In the genomic region with DNA sequence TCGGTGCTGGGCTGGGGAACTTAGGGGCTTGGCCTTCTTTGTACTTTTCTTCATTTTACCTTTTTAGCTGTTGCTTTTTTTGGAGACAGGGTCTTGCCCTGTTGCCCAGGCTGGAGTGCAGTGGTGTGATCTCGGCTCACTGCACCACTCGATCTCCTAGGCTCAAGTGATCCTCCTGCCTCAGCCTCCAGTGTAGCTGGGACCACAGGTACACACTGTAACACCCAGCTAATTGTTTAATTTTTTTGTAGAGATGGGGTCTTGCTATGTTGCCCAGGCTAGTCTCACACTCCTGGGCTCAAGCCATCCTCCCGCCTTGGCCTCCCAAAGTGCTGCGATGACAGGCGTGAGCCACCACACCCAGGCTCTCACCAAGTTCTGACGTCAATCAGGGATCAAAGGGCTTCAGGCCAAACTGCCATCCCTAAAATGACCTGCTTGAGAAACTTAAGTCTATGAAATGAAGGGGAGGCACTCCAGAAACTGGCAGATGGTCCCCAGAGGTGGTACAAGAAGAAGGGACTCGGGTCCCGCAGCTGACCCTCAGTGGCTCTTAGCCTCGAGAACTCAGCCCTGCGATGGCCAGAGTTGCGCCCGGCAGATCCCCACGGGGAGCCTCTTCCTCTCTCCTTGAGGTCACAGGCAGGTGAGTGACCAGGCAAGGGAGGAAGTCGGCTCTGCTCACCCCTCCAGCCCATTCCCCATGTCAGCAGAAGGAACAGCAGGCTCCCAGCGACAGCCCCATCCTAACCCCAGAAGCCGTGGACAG, we compare ENCODE assay signal across 19 cellular contexts.
"Had no signal": no experiment of that assay in that cellular context is flagged by ENCODE, and none has a peak within 500 bp of the region (broad histone marks: within the 10 kb centered on the region; RNA-seq: fewer than 3 reads in every experiment).

No MANE protein-coding gene starts in this region.

- H3K27me3 ChIP-seq: colonic mucosa, hepatocyte, ovary, right atrium auricular region, testis, tibial nerve, upper lobe of right lung had no signal

- H3K4me1 ChIP-seq: colonic mucosa, foreskin keratinocyte had no signal

- H3K27ac ChIP-seq: colonic mucosa, foreskin keratinocyte, hepatocyte, ovary, right atrium auricular region, testis, tibial nerve, upper lobe of right lung had no signal

- H3K4me3 ChIP-seq: colonic mucosa, hepatocyte, ovary, right atrium auricular region, testis, tibial nerve, upper lobe of right lung had no signal

- H3K27ac Mint-ChIP-seq: endodermal cell; naive thymus-derived CD8-positive, alpha-beta T cell had no signal

- DNase-seq: cerebellar nuclear complex; colonic mucosa; effector CD4-positive, alpha-beta T cell; endodermal cell; erythroblast; foreskin keratinocyte; head of caudate nucleus; ovary; small intestine; stimulated activated CD4-positive, alpha-beta T cell treated with anti-CD3 and anti-CD28 coated beads, Interleukin-12 subunit alpha, Interleukin-12 subunit beta, amount 100 ng/mL, for 4 hours; stimulated activated CD4-positive, alpha-beta T cell treated with anti-CD3 and anti-CD28 coated beads, Interleukin-2, amount 100 ng/mL, for 48 hours; stimulated activated naive CD8-positive, alpha-beta T cell treated with anti-CD3 and anti-CD28 coated beads, Interleukin-15, amount 100 ng/mL, for 72 hours; testis; upper lobe of right lung had no signal

- ATAC-seq: foreskin keratinocyte; naive thymus-derived CD8-positive, alpha-beta T cell; stimulated activated naive CD8-positive, alpha-beta T cell treated with anti-CD3 and anti-CD28 coated beads, Interleukin-15, amount 100 ng/mL, for 72 hours; upper lobe of right lung had no signal

- H3K4me3 Mint-ChIP-seq: endodermal cell; naive thymus-derived CD8-positive, alpha-beta T cell; stimulated activated naive CD8-positive, alpha-beta T cell treated with anti-CD3 and anti-CD28 coated beads, Interleukin-15, amount 100 ng/mL, for 72 hours had no signal

- H3K36me3 Mint-ChIP-seq: naive thymus-derived CD8-positive, alpha-beta T cell had no signal

- H3K4me2 ChIP-seq: hepatocyte had no signal

- H3K36me3 ChIP-seq: colonic mucosa, ovary, right atrium auricular region, tibial nerve, upper lobe of right lung had no signal

- FAIRE-seq: endothelial cell of umbilical vein, small intestine had no signal

- H3K27me3 Mint-ChIP-seq: naive thymus-derived CD8-positive, alpha-beta T cell had no signal

- H3K9me3 ChIP-seq: colonic mucosa, ovary, right atrium auricular region, testis, tibial nerve, upper lobe of right lung had no signal

- H3K79me2 ChIP-seq: hepatocyte had no signal

- H2AFZ ChIP-seq: hepatocyte had no signal

- H3K9me3 Mint-ChIP-seq: endodermal cell; stimulated activated naive CD8-positive, alpha-beta T cell treated with anti-CD3 and anti-CD28 coated beads, Interleukin-15, amount 100 ng/mL, for 72 hours had no signal
